Comparison of ENCODE assay signal across 25 cellular contexts in the genomic region with DNA sequence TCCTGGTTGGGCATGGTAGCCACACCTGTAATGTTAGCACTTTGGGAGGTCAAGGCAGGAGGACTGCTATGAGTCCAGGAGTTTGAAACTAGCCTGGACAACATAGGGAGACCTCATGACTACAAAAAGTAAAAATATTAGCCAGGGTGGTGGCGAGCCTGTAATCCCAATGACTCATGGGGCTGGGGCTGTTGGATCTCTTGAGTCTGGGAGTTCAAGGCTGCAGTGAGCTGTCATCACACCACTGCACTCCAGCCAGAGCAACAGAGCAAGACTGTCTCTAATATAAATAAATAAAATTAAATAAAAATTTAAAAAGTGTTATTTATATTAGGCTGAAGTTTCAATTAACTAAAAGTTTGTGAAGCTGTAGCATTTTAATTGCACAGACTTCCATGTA.
"Had no signal": no experiment of that assay in that cellular context is flagged by ENCODE, and none has a peak within 500 bp of the region (broad histone marks: within the 10 kb centered on the region; RNA-seq: fewer than 3 reads in every experiment).

No MANE protein-coding gene starts in this region.

- H3K36me3 ChIP-seq: colonic mucosa, esophagus muscularis mucosa, esophagus squamous epithelium, gastrocnemius medialis, gastroesophageal sphincter, heart left ventricle, heart right ventricle had no signal

- H3K4me3 ChIP-seq: colonic mucosa, coronary artery, dorsolateral prefrontal cortex, esophagus muscularis mucosa, esophagus squamous epithelium, gastrocnemius medialis, gastroesophageal sphincter, heart left ventricle, heart right ventricle had no signal

- DNase-seq: colonic mucosa; cortex of kidney; dermis blood vessel endothelial cell; dorsolateral prefrontal cortex; effector CD4-positive, alpha-beta T cell; effector CD8-positive, alpha-beta T cell; effector memory CD4-positive, alpha-beta T cell; effector memory CD8-positive, alpha-beta T cell; endodermal cell; erythroblast; esophagus squamous epithelium; foreskin fibroblast; foreskin keratinocyte; foreskin melanocyte; gastrocnemius medialis; glutamatergic neuron; head of caudate nucleus; heart left ventricle; heart right ventricle had no signal

- H3K27me3 ChIP-seq: colonic mucosa, dorsolateral prefrontal cortex, esophagus muscularis mucosa, esophagus squamous epithelium, foreskin keratinocyte, gastrocnemius medialis, gastroesophageal sphincter, heart left ventricle, heart right ventricle had no signal

- H3K27ac ChIP-seq: colonic mucosa, coronary artery, dorsolateral prefrontal cortex, epithelial cell of prostate, esophagus muscularis mucosa, esophagus squamous epithelium, foreskin keratinocyte, gastrocnemius medialis, gastroesophageal sphincter, heart left ventricle, heart right ventricle had no signal

- FAIRE-seq: endometrium, endothelial cell of umbilical vein had no signal

- H3K4me1 ChIP-seq: colonic mucosa, esophagus muscularis mucosa, esophagus squamous epithelium, foreskin keratinocyte, gastrocnemius medialis, gastroesophageal sphincter, heart right ventricle had no signal

- H3K9me3 ChIP-seq: colonic mucosa, esophagus muscularis mucosa, esophagus squamous epithelium, gastrocnemius medialis, gastroesophageal sphincter, heart left ventricle had no signal
